ENCODE assay signal across 13 cellular contexts in the genomic region with DNA sequence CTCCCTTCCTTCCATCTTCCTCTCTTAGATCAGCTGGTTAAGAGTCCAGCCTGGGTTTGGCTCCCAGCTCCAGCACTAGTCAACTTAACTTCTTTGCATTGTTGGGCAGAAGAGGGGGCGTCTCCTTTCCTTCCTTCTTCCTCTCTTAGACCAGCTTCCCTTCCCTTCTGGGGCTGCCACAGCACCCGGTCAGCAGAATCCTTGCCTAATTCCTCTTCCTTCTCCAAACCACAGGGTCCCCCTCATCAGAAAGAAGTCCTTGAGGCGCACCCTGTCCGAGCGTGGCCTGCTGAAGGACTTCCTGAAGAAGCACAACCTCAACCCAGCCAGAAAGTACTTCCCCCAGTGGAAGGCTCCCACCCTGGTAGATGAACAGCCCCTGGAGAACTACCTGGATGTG. TPM values are rescaled to one million over a fixed set of nuclear protein-coding genes. Genes with fewer than 3 reads are reported as not detected.
DNase-seq lines count a peak whose midpoint lies in the region; ATAC-seq and TF ChIP-seq lines count a peak whose summit lies in the region.
"Not testable (repeated sequence)": the region's sequence is repeated elsewhere in the genome, so short reads cannot be mapped to it uniquely, and the experiment has no call there.
"Had no signal": no experiment of that assay in that cellular context is flagged by ENCODE, and none has a peak within 500 bp of the region (broad histone marks: within the 10 kb centered on the region; RNA-seq: fewer than 3 reads in every experiment).

No MANE protein-coding gene starts in this region.

- H3K27ac ChIP-seq in gastroesophageal sphincter; heart left ventricle; left lung; lung (ENCODE audit: low read depth in 1 of 2, low read length in 1 of 2): not testable (repeated sequence)

- not testable (repeated sequence) for H3K4me3 ChIP-seq in gastroesophageal sphincter, heart left ventricle, left lung, lung

- H3K4me1 ChIP-seq in gastroesophageal sphincter; left lung; lung (ENCODE audit: control insufficient read depth in 2 of 2, insufficient read depth in 2 of 2, low read length in 2 of 2): not testable (repeated sequence)
- H3K4me1 ChIP-seq in heart left ventricle, result peaks cover 0 to 11% (median 0%) of the 10 kb centered on the region in 12 donors

- H3K27me3 ChIP-seq in gastroesophageal sphincter; heart left ventricle; lung (ENCODE audit: control insufficient read depth, insufficient read depth): not testable (repeated sequence)
- H3K27me3 ChIP-seq in left lung, result peaks cover 0 to 15% of the 10 kb centered on the region in 2 donors

- TF ChIP-seq CTCF in gastroesophageal sphincter (IDR thresholded peaks at IDR 0.05); heart left ventricle (IDR thresholded peaks at IDR 0.05); left lung (IDR thresholded peaks at IDR 0.05); lung (IDR thresholded peaks at IDR 0.05; ENCODE audit: control extremely low read depth, extremely low read depth): not testable (repeated sequence)

- H3K9me3 ChIP-seq in gastroesophageal sphincter; heart left ventricle; left lung; lung (ENCODE audit: control insufficient read depth in 2 of 2, insufficient read depth in 1 of 2, low read length in 1 of 2): not testable (repeated sequence)

- DNase-seq in heart left ventricle; left ventricle myocardium superior; left lung; lung (ENCODE audit: low spot score); sciatic nerve (ENCODE audit: low spot score): not testable (repeated sequence)

- peak; percentile 46 for ATAC-seq in gastroesophageal sphincter
- ATAC-seq in heart left ventricle, result peak in 3 of 4 donors; percentile 42 to 65 (median 65)
- ATAC-seq in left ventricle myocardium superior, result peak; percentile 68
- peak; percentile 62 for ATAC-seq in left lung
- ATAC-seq in lung (ENCODE audit: insufficient read depth, low FRiP score), result peak; percentile 39
- peak; percentile 50 for ATAC-seq in sciatic nerve

- WGBS in gastroesophageal sphincter (ENCODE audit: low coverage in 1 of 2), 2 donors, result no CpG with 5 or more reads among the region's 5 CpGs
- 80% methylated on average over 1 of the region's 5 CpGs; no CpG with 5 or more reads in 3 of the 4 donors for WGBS in heart left ventricle, 4 donors
- WGBS in lung, 2 donors, result no CpG with 5 or more reads among the region's 5 CpGs

- not testable (repeated sequence) for TF ChIP-seq EP300 in gastroesophageal sphincter (IDR thresholded peaks at IDR 0.05)

- TF ChIP-seq POLR2A in gastroesophageal sphincter (IDR thresholded peaks at IDR 0.05); heart left ventricle (IDR thresholded peaks at IDR 0.05): not testable (repeated sequence)

- intact Hi-C loops in heart left ventricle (cut with DNase I); left ventricle myocardium superior (cut with micrococcal nuclease); left lung (cut with DNase I); sciatic nerve (cut with DNase I): not testable (repeated sequence)

- not testable (repeated sequence) for H3K36me3 ChIP-seq in gastroesophageal sphincter; heart left ventricle; left lung; lung (ENCODE audit: control insufficient read depth in 2 of 2, insufficient read depth in 2 of 2, low read length in 2 of 2)

RNA-seq across cellular contexts. Expression of gene PGA3, which starts 0.6 kb away (rescaled TPM):
- under 1 TPM in 1 of 4 donors, not detected in 3; 0.81 TPM for total RNA-seq in gastroesophageal sphincter
- total RNA-seq in heart left ventricle, result 1 to 10 TPM in 3 of 9 donors, under 1 TPM in 1, not detected in 5; 0.16 to 3.1 (median 1.4) TPM
- 1 to 10 TPM in 1 of 2 donors, under 1 TPM in 1; 0.21 to 2.7 TPM for polyA plus RNA-seq in heart left ventricle
- total RNA-seq in left ventricle myocardium superior, result not detected
- under 1 TPM in 1 of 2 donors, not detected in 1; 0.34 TPM for total RNA-seq in left lung
- not detected for total RNA-seq in lung
- polyA plus RNA-seq in lung, result under 1 TPM; 0.20 to 0.50 TPM
- total RNA-seq in sciatic nerve, result not detected
- total RNA-seq: A172; A673; Caco-2; CD4-positive, CD25-positive, alpha-beta regulatory T cell; CD8-positive, alpha-beta T cell had no signal
- polyA plus RNA-seq: BJ; CD4-positive, CD25-positive, alpha-beta regulatory T cell had no signal

RNA-seq across cellular contexts. Expression of gene PGA4, which starts 18.3 kb away (rescaled TPM):
- 1 to 10 TPM in 2 of 4 donors, not detected in 2; 1.2 to 8.8 TPM for total RNA-seq in gastroesophageal sphincter
- 1 to 10 TPM in 3 of 9 donors, under 1 TPM in 3, not detected in 3; 0.21 to 5.9 (median 1.1) TPM for total RNA-seq in heart left ventricle
- 1 to 10 TPM in 1 of 2 donors, under 1 TPM in 1; 0.43 to 1.2 TPM for polyA plus RNA-seq in heart left ventricle
- 0.47 TPM for total RNA-seq in left ventricle myocardium superior
- 1 to 10 TPM in 1 of 2 donors, not detected in 1; 1.0 TPM for total RNA-seq in left lung
- 1 to 10 TPM; 1.6 to 1.8 TPM for total RNA-seq in lung
- 1 to 10 TPM in 1 of 2 donors, not detected in 1; 1.8 TPM for polyA plus RNA-seq in lung
- total RNA-seq in sciatic nerve, result not detected
- total RNA-seq: A172; A673; Caco-2; CD4-positive, CD25-positive, alpha-beta regulatory T cell; CD8-positive, alpha-beta T cell; HFFc6 had no signal
- polyA plus RNA-seq: BJ; CD4-positive, CD25-positive, alpha-beta regulatory T cell had no signal

RNA-seq across cellular contexts. Expression of gene PGA5, which starts 37.1 kb away (rescaled TPM):
- total RNA-seq in gastroesophageal sphincter, result under 1 TPM in 1 of 4 donors, not detected in 3; 0.54 TPM
- 1 to 10 TPM in 1 of 9 donors, under 1 TPM in 4, not detected in 4; 0.14 to 2.2 (median 0.42) TPM for total RNA-seq in heart left ventricle
- polyA plus RNA-seq in heart left ventricle, result under 1 TPM; 0.04 to 0.27 TPM
- 0.40 TPM for total RNA-seq in left ventricle myocardium superior
- under 1 TPM in 1 of 2 donors, not detected in 1; 0.47 TPM for total RNA-seq in left lung
- total RNA-seq in lung, result under 1 TPM in 1 of 2 donors, not detected in 1; 0.55 TPM
- under 1 TPM; 0.08 to 0.09 TPM for polyA plus RNA-seq in lung
- not detected for total RNA-seq in sciatic nerve
- total RNA-seq: A172; A673; Caco-2; CD4-positive, CD25-positive, alpha-beta regulatory T cell; CD8-positive, alpha-beta T cell; HFFc6 had no signal
- polyA plus RNA-seq: BJ; CD4-positive, CD25-positive, alpha-beta regulatory T cell had no signal

RNA-seq across cellular contexts. Expression of gene VPS37C, which starts 42.6 kb away (rescaled TPM):
- total RNA-seq in gastroesophageal sphincter, result 10 to 100 TPM; 19.1 to 41.9 (median 25.5) TPM
- total RNA-seq in heart left ventricle, result 10 to 100 TPM; 11.4 to 27.6 (median 17.1) TPM
- 10 to 100 TPM; 11.0 to 29.0 TPM for polyA plus RNA-seq in heart left ventricle
- total RNA-seq in left ventricle myocardium superior, result 15.8 TPM
- total RNA-seq in left lung, result 10 to 100 TPM; 21.2 to 30.8 TPM
- total RNA-seq in lung, result 10 to 100 TPM; 14.8 to 35.8 TPM
- 10 to 100 TPM; 20.7 to 23.9 TPM for polyA plus RNA-seq in lung
- total RNA-seq in sciatic nerve, result 23.1 TPM
